ENCODE assay signal across 13 cellular contexts in the genomic region with DNA sequence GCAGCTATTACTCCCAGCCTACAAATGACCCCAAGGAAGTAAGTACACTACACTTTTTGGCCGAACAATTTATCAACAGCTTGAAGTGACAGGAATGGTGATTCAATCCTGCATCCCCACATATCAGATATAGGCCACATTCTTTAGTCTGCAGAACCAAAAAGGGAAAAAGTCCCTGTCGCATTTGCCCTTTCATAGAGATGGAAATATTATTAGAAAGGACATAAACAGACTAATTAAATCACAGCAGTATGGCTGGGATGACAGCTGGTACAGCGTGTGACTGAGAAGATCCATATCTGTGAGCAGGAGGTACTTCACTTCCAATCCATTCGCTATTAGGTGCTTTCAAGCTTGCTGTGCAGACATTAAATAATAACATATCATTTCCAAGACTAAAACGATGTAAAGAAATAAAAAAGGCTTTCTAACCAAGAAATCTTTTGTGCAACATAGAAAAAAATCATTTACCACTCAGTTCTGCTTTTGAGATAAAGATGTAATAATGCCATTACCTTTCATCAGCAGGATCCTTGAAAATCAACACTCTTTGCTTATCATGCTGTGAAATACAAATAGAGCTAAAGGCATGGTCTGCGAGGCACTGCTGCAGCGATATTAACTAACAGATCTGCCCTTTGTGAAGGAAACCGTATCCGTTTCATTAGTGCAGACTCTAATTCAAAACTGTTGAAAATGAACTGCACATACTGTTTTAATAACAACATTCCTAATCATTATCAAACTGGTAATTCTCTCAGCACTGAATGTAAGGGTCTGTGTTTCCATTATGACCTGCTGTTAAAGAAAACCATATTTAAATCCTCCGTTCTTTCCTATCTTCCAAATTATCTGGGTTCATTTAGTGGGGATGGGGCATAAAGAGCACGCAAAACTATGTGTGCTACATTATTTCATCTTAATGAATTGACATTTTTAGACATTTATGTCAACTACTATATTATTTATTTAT.
DNase-seq lines count a peak whose midpoint lies in the region; ATAC-seq and TF ChIP-seq lines count a peak whose summit lies in the region.
"Had no signal": no experiment of that assay in that cellular context is flagged by ENCODE, and none has a peak within 500 bp of the region (broad histone marks: within the 10 kb centered on the region; RNA-seq: fewer than 3 reads in every experiment).

No MANE protein-coding gene starts in this region.

- peaks cover 41% of the 10 kb centered on the region for H3K4me1 Mint-ChIP-seq in glutamatergic neuron (ENCODE audit: low read depth, unreplicated experiment)

- no peak for TF ChIP-seq POLR2A in suprapubic skin (IDR thresholded peaks at IDR 0.05)

- no peaks in the 10 kb centered on the region for H3K27me3 Mint-ChIP-seq in glutamatergic neuron (ENCODE audit: unreplicated experiment)
- H3K27me3 Mint-ChIP-seq: effector memory CD8-positive, alpha-beta T cell had no signal

- WGBS in suprapubic skin, result 61% methylated on average over 11 of the region's 11 CpGs

- no peaks in the 10 kb centered on the region for H3K9me3 ChIP-seq in lower lobe of right lung
- no peaks in the 10 kb centered on the region for H3K9me3 ChIP-seq in suprapubic skin
- H3K9me3 ChIP-seq: gastroesophageal sphincter had no signal

- no peak for TF ChIP-seq CTCF in glutamatergic neuron (IDR thresholded peaks at IDR 0.05; ENCODE audit: partially characterized antibody, unreplicated experiment)
- TF ChIP-seq CTCF in lower lobe of right lung (IDR thresholded peaks at IDR 0.05), result no peak
- TF ChIP-seq CTCF in suprapubic skin (IDR thresholded peaks at IDR 0.05), result no peak

- H3K4me3 ChIP-seq in lower lobe of right lung (no peak overlapping the region), suprapubic skin (no peak overlapping the region)
- H3K4me3 ChIP-seq: gastroesophageal sphincter had no signal

- no peak for TF ChIP-seq EP300 in suprapubic skin (IDR thresholded peaks at IDR 0.05)

- H3K4me1 ChIP-seq in lower lobe of right lung (peaks cover 15% of the 10 kb centered on the region), suprapubic skin (no peaks in the 10 kb centered on the region)
- H3K4me1 ChIP-seq: gastroesophageal sphincter had no signal

- H3K36me3 ChIP-seq in lower lobe of right lung (no peaks in the 10 kb centered on the region), suprapubic skin (no peaks in the 10 kb centered on the region)
- H3K36me3 ChIP-seq: gastroesophageal sphincter had no signal

- H3K36me3 Mint-ChIP-seq in glutamatergic neuron (ENCODE audit: unreplicated experiment), result no peaks in the 10 kb centered on the region

- H3K27me3 ChIP-seq in lower lobe of right lung (ENCODE audit: low read depth) (no peaks in the 10 kb centered on the region), suprapubic skin (no peaks in the 10 kb centered on the region)
- H3K27me3 ChIP-seq: gastroesophageal sphincter had no signal

- H3K4me3 Mint-ChIP-seq in glutamatergic neuron (ENCODE audit: unreplicated experiment), result peak overlapping the region; percentile 1
- H3K4me3 Mint-ChIP-seq: effector memory CD8-positive, alpha-beta T cell had no signal

- peak overlapping the region; percentile 97 for H3K27ac Mint-ChIP-seq in glutamatergic neuron (ENCODE audit: unreplicated experiment)
- H3K27ac Mint-ChIP-seq: effector memory CD8-positive, alpha-beta T cell had no signal

- DNase-seq in COR-L47 (lab: John Stamatoyannopoulos, UW), result peak; percentile 75
- DNase-seq in NCI-H1092 (lab: John Stamatoyannopoulos, UW), result peak; percentile 88
- DNase-seq in NCI-H524 (lab: John Stamatoyannopoulos, UW), result peak; percentile 81 to 87
- DNase-seq in glutamatergic neuron, result no peak
- DNase-seq in lower lobe of right lung, result no peak
- no peak for DNase-seq in suprapubic skin (ENCODE audit: low spot score in 2 of 2)
- DNase-seq: activated naive CD4-positive, alpha-beta T cell treated with Interleukin-2 at 50 U/mL for 16 hours; effector memory CD8-positive, alpha-beta T cell; islet precursor cell; OCI-M1 had no signal

- intact Hi-C loops in lower lobe of right lung (cut with DNase I), result no loop called here

- H3K9me3 Mint-ChIP-seq in glutamatergic neuron (ENCODE audit: unreplicated experiment), result peaks cover 11% of the 10 kb centered on the region

- ATAC-seq in lower lobe of right lung (no peak), GM18861 (IDR thresholded peaks at IDR 0.05; ENCODE audit: unreplicated experiment) (no peak), GM18858 (IDR thresholded peaks at IDR 0.05; ENCODE audit: unreplicated experiment) (no peak)
- ATAC-seq: effector memory CD8-positive, alpha-beta T cell; gastroesophageal sphincter had no signal

- H3K27ac ChIP-seq in lower lobe of right lung (no peak overlapping the region), suprapubic skin (no peak overlapping the region)
- H3K27ac ChIP-seq: gastroesophageal sphincter had no signal

Comparison
In these comparisons a context has a peak if more than half of its experiments do, and no peak if none do; other contexts are left out.
1. DNase-seq: peak in COR-L47 (single experiment), NCI-H1092 (single experiment) and NCI-H524 (2 of 2); none in glutamatergic neuron (single experiment), lower lobe of right lung (single experiment) and suprapubic skin (0 of 2).